ENCODE assay signal across 1 cellular context in genomic region chr5:158461240-158461854, GRCh38.
TF ChIP-seq lines count a peak whose summit lies in the region.

No MANE protein-coding gene starts in this region.

TF ChIP-seq in HepG2, 621 proteins besides CTCF, POLR2A, EP300 and RAD21 (continued from another document and continues in another):
- peak; percentile 60; the same call in 1 of the 2 replicates for TF ChIP-seq ZNF441 (CRISPR knock-in tag; IDR thresholded peaks at IDR 0.05; ENCODE audit: borderline replicate concordance)
- no peak for TF ChIP-seq PCBP1 (IDR thresholded peaks at IDR 0.05; ENCODE audit: borderline replicate concordance, low read depth, low read length)
- TF ChIP-seq SALL2 (CRISPR knock-in tag; IDR thresholded peaks at IDR 0.05): 0 out of 2 replicates have a peak, but pooled peaks have one; percentile 27
- TF ChIP-seq SRSF1 (optimal IDR thresholded peaks at IDR 0.05; ENCODE audit: low read depth, low read length): no peak
- TF ChIP-seq ATF7-NPFF (CRISPR knock-in tag; IDR thresholded peaks at IDR 0.05; ENCODE audit: low read depth): no peak
- TF ChIP-seq NFE2L1 (CRISPR knock-in tag; IDR thresholded peaks at IDR 0.05; ENCODE audit: borderline replicate concordance): no peak
- TF ChIP-seq ZNF83 (CRISPR knock-in tag; IDR thresholded peaks at IDR 0.05; ENCODE audit: borderline replicate concordance): no peak
- no peak for TF ChIP-seq ZNF879 (CRISPR knock-in tag; IDR thresholded peaks at IDR 0.05)
- TF ChIP-seq ZNF557 (CRISPR knock-in tag; IDR thresholded peaks at IDR 0.05): peak; percentile 89
- peak; percentile 74 for TF ChIP-seq GATAD1 (CRISPR knock-in tag; IDR thresholded peaks at IDR 0.05)
- TF ChIP-seq ZNF543 (CRISPR knock-in tag; IDR thresholded peaks at IDR 0.05): no peak
- TF ChIP-seq SRSF9 (IDR thresholded peaks at IDR 0.05; ENCODE audit: borderline replicate concordance, insufficient read depth, low read depth, low read length, poor library complexity, severe bottlenecking): no peak
- TF ChIP-seq ATF5 (CRISPR knock-in tag; IDR thresholded peaks at IDR 0.05; ENCODE audit: low read depth): no peak
- no peak for TF ChIP-seq ZNF251 (CRISPR knock-in tag; IDR thresholded peaks at IDR 0.05)
- TF ChIP-seq RFX3 (CRISPR knock-in tag; IDR thresholded peaks at IDR 0.05): peak; percentile 26; the same call in 1 of the 2 replicates
- peak; percentile 33; the same call in 1 of the 2 replicates for TF ChIP-seq ELF1 (CRISPR knock-in tag; IDR thresholded peaks at IDR 0.05)
- peak; percentile 40; the same call in 1 of the 2 replicates for TF ChIP-seq ZFY (CRISPR knock-in tag; IDR thresholded peaks at IDR 0.05)
- TF ChIP-seq SAFB2 (CRISPR knock-in tag; IDR thresholded peaks at IDR 0.05; ENCODE audit: borderline replicate concordance, low read depth): no peak; the same call in 1 of the 2 replicates
- TF ChIP-seq ZNF512B (CRISPR knock-in tag; IDR thresholded peaks at IDR 0.05; ENCODE audit: borderline replicate concordance): no peak
- TF ChIP-seq, protein P1, sequence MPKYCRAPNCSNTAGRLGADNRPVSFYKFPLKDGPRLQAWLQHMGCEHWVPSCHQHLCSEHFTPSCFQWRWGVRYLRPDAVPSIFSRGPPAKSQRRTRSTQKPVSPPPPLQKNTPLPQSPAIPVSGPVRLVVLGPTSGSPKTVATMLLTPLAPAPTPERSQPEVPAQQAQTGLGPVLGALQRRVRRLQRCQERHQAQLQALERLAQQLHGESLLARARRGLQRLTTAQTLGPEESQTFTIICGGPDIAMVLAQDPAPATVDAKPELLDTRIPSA (CRISPR knock-in tag; IDR thresholded peaks at IDR 0.05; ENCODE audit: borderline replicate concordance): no peak
- TF ChIP-seq IRF2 (CRISPR knock-in tag; IDR thresholded peaks at IDR 0.05): peak; percentile 96
- no peak for TF ChIP-seq GLI4 (CRISPR knock-in tag; IDR thresholded peaks at IDR 0.05; ENCODE audit: borderline replicate concordance)
- TF ChIP-seq DR1 (CRISPR knock-in tag; IDR thresholded peaks at IDR 0.05): no peak
- peak; percentile 66 for TF ChIP-seq FOXK2 (IDR thresholded peaks at IDR 0.05)
- TF ChIP-seq, protein P2, sequence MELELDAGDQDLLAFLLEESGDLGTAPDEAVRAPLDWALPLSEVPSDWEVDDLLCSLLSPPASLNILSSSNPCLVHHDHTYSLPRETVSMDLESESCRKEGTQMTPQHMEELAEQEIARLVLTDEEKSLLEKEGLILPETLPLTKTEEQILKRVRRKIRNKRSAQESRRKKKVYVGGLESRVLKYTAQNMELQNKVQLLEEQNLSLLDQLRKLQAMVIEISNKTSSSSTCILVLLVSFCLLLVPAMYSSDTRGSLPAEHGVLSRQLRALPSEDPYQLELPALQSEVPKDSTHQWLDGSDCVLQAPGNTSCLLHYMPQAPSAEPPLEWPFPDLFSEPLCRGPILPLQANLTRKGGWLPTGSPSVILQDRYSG (CRISPR knock-in tag; IDR thresholded peaks at IDR 0.05): no peak
- TF ChIP-seq PHB2 (IDR thresholded peaks at IDR 0.05; ENCODE audit: partially characterized antibody): no peak
- TF ChIP-seq RBFOX2 (IDR thresholded peaks at IDR 0.05; ENCODE audit: low read depth, low read length): no peak
- TF ChIP-seq, protein P3, sequence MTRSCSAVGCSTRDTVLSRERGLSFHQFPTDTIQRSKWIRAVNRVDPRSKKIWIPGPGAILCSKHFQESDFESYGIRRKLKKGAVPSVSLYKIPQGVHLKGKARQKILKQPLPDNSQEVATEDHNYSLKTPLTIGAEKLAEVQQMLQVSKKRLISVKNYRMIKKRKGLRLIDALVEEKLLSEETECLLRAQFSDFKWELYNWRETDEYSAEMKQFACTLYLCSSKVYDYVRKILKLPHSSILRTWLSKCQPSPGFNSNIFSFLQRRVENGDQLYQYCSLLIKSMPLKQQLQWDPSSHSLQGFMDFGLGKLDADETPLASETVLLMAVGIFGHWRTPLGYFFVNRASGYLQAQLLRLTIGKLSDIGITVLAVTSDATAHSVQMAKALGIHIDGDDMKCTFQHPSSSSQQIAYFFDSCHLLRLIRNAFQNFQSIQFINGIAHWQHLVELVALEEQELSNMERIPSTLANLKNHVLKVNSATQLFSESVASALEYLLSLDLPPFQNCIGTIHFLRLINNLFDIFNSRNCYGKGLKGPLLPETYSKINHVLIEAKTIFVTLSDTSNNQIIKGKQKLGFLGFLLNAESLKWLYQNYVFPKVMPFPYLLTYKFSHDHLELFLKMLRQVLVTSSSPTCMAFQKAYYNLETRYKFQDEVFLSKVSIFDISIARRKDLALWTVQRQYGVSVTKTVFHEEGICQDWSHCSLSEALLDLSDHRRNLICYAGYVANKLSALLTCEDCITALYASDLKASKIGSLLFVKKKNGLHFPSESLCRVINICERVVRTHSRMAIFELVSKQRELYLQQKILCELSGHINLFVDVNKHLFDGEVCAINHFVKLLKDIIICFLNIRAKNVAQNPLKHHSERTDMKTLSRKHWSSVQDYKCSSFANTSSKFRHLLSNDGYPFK (CRISPR knock-in tag; IDR thresholded peaks at IDR 0.05; ENCODE audit: borderline replicate concordance): no peak
- TF ChIP-seq FOXA1 (IDR thresholded peaks at IDR 0.05): peak; percentile 91
- TF ChIP-seq FOXA1 (CRISPR knock-in tag; IDR thresholded peaks at IDR 0.05): peak; percentile 99
- TF ChIP-seq FOXO1 (CRISPR knock-in tag; IDR thresholded peaks at IDR 0.05): peak; percentile 100
- TF ChIP-seq ZNF225 (CRISPR knock-in tag; IDR thresholded peaks at IDR 0.05): no peak
- peak; percentile 84; the same call in 1 of the 2 replicates for TF ChIP-seq KDM1A (CRISPR knock-in tag; IDR thresholded peaks at IDR 0.05)
- no peak for TF ChIP-seq ZNF207 (IDR thresholded peaks at IDR 0.05; ENCODE audit: borderline replicate concordance)
- TF ChIP-seq, protein P4, sequence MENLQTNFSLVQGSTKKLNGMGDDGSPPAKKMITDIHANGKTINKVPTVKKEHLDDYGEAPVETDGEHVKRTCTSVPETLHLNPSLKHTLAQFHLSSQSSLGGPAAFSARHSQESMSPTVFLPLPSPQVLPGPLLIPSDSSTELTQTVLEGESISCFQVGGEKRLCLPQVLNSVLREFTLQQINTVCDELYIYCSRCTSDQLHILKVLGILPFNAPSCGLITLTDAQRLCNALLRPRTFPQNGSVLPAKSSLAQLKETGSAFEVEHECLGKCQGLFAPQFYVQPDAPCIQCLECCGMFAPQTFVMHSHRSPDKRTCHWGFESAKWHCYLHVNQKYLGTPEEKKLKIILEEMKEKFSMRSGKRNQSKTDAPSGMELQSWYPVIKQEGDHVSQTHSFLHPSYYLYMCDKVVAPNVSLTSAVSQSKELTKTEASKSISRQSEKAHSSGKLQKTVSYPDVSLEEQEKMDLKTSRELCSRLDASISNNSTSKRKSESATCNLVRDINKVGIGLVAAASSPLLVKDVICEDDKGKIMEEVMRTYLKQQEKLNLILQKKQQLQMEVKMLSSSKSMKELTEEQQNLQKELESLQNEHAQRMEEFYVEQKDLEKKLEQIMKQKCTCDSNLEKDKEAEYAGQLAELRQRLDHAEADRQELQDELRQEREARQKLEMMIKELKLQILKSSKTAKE (CRISPR knock-in tag; IDR thresholded peaks at IDR 0.05; ENCODE audit: borderline replicate concordance): peak; percentile 67; the same call in 1 of the 2 replicates
- no peak for TF ChIP-seq ZNF550 (CRISPR knock-in tag; IDR thresholded peaks at IDR 0.05; ENCODE audit: borderline replicate concordance)
- peak; percentile 98 for TF ChIP-seq HDAC2 (CRISPR knock-in tag; IDR thresholded peaks at IDR 0.05)
- TF ChIP-seq, protein P5, sequence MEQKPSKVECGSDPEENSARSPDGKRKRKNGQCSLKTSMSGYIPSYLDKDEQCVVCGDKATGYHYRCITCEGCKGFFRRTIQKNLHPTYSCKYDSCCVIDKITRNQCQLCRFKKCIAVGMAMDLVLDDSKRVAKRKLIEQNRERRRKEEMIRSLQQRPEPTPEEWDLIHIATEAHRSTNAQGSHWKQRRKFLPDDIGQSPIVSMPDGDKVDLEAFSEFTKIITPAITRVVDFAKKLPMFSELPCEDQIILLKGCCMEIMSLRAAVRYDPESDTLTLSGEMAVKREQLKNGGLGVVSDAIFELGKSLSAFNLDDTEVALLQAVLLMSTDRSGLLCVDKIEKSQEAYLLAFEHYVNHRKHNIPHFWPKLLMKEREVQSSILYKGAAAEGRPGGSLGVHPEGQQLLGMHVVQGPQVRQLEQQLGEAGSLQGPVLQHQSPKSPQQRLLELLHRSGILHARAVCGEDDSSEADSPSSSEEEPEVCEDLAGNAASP (CRISPR knock-in tag; IDR thresholded peaks at IDR 0.05; ENCODE audit: borderline replicate concordance): peak; percentile 99
- peak; percentile 66; the same call in 1 of the 2 replicates for TF ChIP-seq MYPOP (CRISPR knock-in tag; IDR thresholded peaks at IDR 0.05)
- peak; percentile 37 for TF ChIP-seq IKZF4 (CRISPR knock-in tag; IDR thresholded peaks at IDR 0.05; ENCODE audit: borderline replicate concordance, low read depth, not compliant biosample characterization)
- no peak for TF ChIP-seq TP53 (CRISPR knock-in tag; conservative IDR thresholded peaks at IDR 0.05)
- no peak for TF ChIP-seq ZNF10 (CRISPR knock-in tag; IDR thresholded peaks at IDR 0.05; ENCODE audit: borderline replicate concordance, low read depth)
- TF ChIP-seq MEIS2 (CRISPR knock-in tag; IDR thresholded peaks at IDR 0.05): peak; percentile 92
- TF ChIP-seq, protein P6, sequence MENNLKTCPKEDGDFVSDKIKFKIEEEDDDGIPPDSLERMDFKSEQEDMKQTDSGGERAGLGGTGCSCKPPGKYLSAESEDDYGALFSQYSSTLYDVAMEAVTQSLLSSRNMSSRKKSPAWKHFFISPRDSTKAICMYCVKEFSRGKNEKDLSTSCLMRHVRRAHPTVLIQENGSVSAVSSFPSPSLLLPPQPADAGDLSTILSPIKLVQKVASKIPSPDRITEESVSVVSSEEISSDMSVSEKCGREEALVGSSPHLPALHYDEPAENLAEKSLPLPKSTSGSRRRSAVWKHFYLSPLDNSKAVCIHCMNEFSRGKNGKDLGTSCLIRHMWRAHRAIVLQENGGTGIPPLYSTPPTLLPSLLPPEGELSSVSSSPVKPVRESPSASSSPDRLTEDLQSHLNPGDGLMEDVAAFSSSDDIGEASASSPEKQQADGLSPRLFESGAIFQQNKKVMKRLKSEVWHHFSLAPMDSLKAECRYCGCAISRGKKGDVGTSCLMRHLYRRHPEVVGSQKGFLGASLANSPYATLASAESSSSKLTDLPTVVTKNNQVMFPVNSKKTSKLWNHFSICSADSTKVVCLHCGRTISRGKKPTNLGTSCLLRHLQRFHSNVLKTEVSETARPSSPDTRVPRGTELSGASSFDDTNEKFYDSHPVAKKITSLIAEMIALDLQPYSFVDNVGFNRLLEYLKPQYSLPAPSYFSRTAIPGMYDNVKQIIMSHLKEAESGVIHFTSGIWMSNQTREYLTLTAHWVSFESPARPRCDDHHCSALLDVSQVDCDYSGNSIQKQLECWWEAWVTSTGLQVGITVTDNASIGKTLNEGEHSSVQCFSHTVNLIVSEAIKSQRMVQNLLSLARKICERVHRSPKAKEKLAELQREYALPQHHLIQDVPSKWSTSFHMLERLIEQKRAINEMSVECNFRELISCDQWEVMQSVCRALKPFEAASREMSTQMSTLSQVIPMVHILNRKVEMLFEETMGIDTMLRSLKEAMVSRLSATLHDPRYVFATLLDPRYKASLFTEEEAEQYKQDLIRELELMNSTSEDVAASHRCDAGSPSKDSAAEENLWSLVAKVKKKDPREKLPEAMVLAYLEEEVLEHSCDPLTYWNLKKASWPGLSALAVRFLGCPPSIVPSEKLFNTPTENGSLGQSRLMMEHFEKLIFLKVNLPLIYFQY (CRISPR knock-in tag; IDR thresholded peaks at IDR 0.05; ENCODE audit: borderline replicate concordance): peak; percentile 76; the same call in 1 of the 2 replicates
- no peak for TF ChIP-seq SNAI1 (CRISPR knock-in tag; IDR thresholded peaks at IDR 0.05; ENCODE audit: borderline replicate concordance)
- peak; percentile 56; the same call in 1 of the 2 replicates for TF ChIP-seq CEBPB (IDR thresholded peaks at IDR 0.05; ENCODE audit: borderline replicate concordance, low read depth, low read length)
- TF ChIP-seq FIP1L1 (IDR thresholded peaks at IDR 0.05; ENCODE audit: borderline replicate concordance, insufficient read depth, low read depth, low read length): no peak
- no peak for TF ChIP-seq ZEB1 (IDR thresholded peaks at IDR 0.05; ENCODE audit: insufficient replicate concordance, low read depth)
- TF ChIP-seq GPN1 (CRISPR knock-in tag; IDR thresholded peaks at IDR 0.05; ENCODE audit: borderline replicate concordance): no peak
- TF ChIP-seq, protein P7, sequence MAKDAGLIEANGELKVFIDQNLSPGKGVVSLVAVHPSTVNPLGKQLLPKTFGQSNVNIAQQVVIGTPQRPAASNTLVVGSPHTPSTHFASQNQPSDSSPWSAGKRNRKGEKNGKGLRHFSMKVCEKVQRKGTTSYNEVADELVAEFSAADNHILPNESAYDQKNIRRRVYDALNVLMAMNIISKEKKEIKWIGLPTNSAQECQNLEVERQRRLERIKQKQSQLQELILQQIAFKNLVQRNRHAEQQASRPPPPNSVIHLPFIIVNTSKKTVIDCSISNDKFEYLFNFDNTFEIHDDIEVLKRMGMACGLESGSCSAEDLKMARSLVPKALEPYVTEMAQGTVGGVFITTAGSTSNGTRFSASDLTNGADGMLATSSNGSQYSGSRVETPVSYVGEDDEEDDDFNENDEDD (CRISPR knock-in tag; IDR thresholded peaks at IDR 0.05; ENCODE audit: borderline replicate concordance): peak; percentile 21; the same call in 1 of the 2 replicates
